In genomic region chr18:49968649-49969309, GRCh38 we compare ENCODE assay signal across 17 cellular contexts.
"Had no signal": no experiment of that assay in that cellular context is flagged by ENCODE, and none has a peak within 500 bp of the region (broad histone marks: within the 10 kb centered on the region; RNA-seq: fewer than 3 reads in every experiment).

No MANE protein-coding gene starts in this region.

- H3K9me3 ChIP-seq: body of pancreas, stomach, thoracic aorta, uterus had no signal

- H3K4me1 ChIP-seq: uterus had no signal

- H3K27ac ChIP-seq: epithelial cell of prostate, stomach, thoracic aorta, uterus had no signal

- H3K9me3 Mint-ChIP-seq: activated B cell treated with CpG ODN at 0.5 μM for 24 hours; activated CD4-positive, alpha-beta T cell treated with anti-CD3 and anti-CD28 coated beads, Interleukin-2, amount 10 ng/mL, durations not matched to agents 7 days and 5 days; activated naive CD4-positive, alpha-beta T cell treated with anti-CD3 and anti-CD28 coated beads, Interleukin-2, amount 50 U/mL, for 24 hours; dendritic cell treated with granulocyte-macrophage colony-stimulating factor and Interleukin-4, amounts not matched to agents 40 ng/mL and 50 ng/mL, for 4 days; effector memory CD8-positive, alpha-beta T cell had no signal

- DNase-seq: activated B cell treated with CpG ODN at 0.5 μM for 24 hours; activated CD4-positive, alpha-beta T cell treated with anti-CD3 and anti-CD28 coated beads, Interleukin-2, amount 10 ng/mL, durations not matched to agents 7 days and 5 days; activated CD8-positive, alpha-beta memory T cell treated with anti-CD3 and anti-CD28 coated beads for 24 hours; body of pancreas; central memory CD4-positive, alpha-beta T cell; effector memory CD8-positive, alpha-beta T cell; left cardiac atrium; mammary epithelial cell; stimulated activated CD4-positive, alpha-beta T cell treated with anti-CD3 and anti-CD28 coated beads, Interleukin-15, amount 100 ng/mL, for 24 hours; stomach; T-helper 17 cell; uterus had no signal

- ATAC-seq: body of pancreas; effector memory CD8-positive, alpha-beta T cell; left cardiac atrium; T-helper 17 cell had no signal

- H3K4me1 Mint-ChIP-seq: activated B cell treated with CpG ODN at 0.5 μM for 24 hours; activated CD4-positive, alpha-beta T cell treated with anti-CD3 and anti-CD28 coated beads, Interleukin-2, amount 10 ng/mL, durations not matched to agents 7 days and 5 days; activated naive CD4-positive, alpha-beta T cell treated with anti-CD3 and anti-CD28 coated beads, Interleukin-2, amount 50 U/mL, for 24 hours had no signal

- H3K4me2 ChIP-seq: hepatocyte had no signal

- H3K36me3 Mint-ChIP-seq: activated naive CD4-positive, alpha-beta T cell treated with anti-CD3 and anti-CD28 coated beads, Interleukin-2, amount 50 U/mL, for 24 hours had no signal

- H3K27me3 Mint-ChIP-seq: activated naive CD4-positive, alpha-beta T cell treated with anti-CD3 and anti-CD28 coated beads, Interleukin-2, amount 50 U/mL, for 24 hours; dendritic cell treated with granulocyte-macrophage colony-stimulating factor and Interleukin-4, amounts not matched to agents 40 ng/mL and 50 ng/mL, for 4 days had no signal

- H3K36me3 ChIP-seq: thoracic aorta, uterus had no signal

- H3K27ac Mint-ChIP-seq: activated B cell treated with CpG ODN at 0.5 μM for 24 hours; activated CD4-positive, alpha-beta T cell treated with anti-CD3 and anti-CD28 coated beads, Interleukin-2, amount 10 ng/mL, durations not matched to agents 7 days and 5 days; activated naive CD4-positive, alpha-beta T cell treated with anti-CD3 and anti-CD28 coated beads, Interleukin-2, amount 50 U/mL, for 24 hours; dendritic cell treated with granulocyte-macrophage colony-stimulating factor and Interleukin-4, amounts not matched to agents 40 ng/mL and 50 ng/mL, for 4 days; effector memory CD8-positive, alpha-beta T cell; T-helper 17 cell had no signal

- H3K4me3 Mint-ChIP-seq: activated B cell treated with CpG ODN at 0.5 μM for 24 hours; activated CD4-positive, alpha-beta T cell treated with anti-CD3 and anti-CD28 coated beads, Interleukin-2, amount 10 ng/mL, durations not matched to agents 7 days and 5 days; activated naive CD4-positive, alpha-beta T cell treated with anti-CD3 and anti-CD28 coated beads, Interleukin-2, amount 50 U/mL, for 24 hours; dendritic cell treated with granulocyte-macrophage colony-stimulating factor and Interleukin-4, amounts not matched to agents 40 ng/mL and 50 ng/mL, for 4 days; effector memory CD8-positive, alpha-beta T cell; T-helper 17 cell had no signal

- H2AFZ ChIP-seq: hepatocyte had no signal

- H3K27me3 ChIP-seq: body of pancreas, hepatocyte, stomach, uterus had no signal

- H3K4me3 ChIP-seq: body of pancreas, hepatocyte, stomach, thoracic aorta, uterus had no signal
